In genomic region chr6:116883005-116883404, GRCh38 we compare ENCODE assay signal across 2 cellular contexts.
TF ChIP-seq lines count a peak whose summit lies in the region.

No MANE protein-coding gene starts in this region.

TF ChIP-seq in GM12891, 5 proteins besides CTCF, POLR2A, EP300 and RAD21:
- TF ChIP-seq SPI1 (IDR thresholded peaks at IDR 0.05; ENCODE audit: low read depth, low read length): no peak
- no peak for TF ChIP-seq POU2F2 (IDR thresholded peaks at IDR 0.05; ENCODE audit: low read depth, low read length)
- TF ChIP-seq TAF1 (IDR thresholded peaks at IDR 0.05; ENCODE audit: low read depth, low read length): no peak
- no peak for TF ChIP-seq POLR2AphosphoS5 (IDR thresholded peaks at IDR 0.05; ENCODE audit: low read depth, low read length)

TF ChIP-seq in HepG2, 621 proteins besides CTCF, POLR2A, EP300 and RAD21:
- TF ChIP-seq RXRB (CRISPR knock-in tag; IDR thresholded peaks at IDR 0.05; ENCODE audit: borderline replicate concordance): no peak
- no peak for TF ChIP-seq FOXJ3 (CRISPR knock-in tag; IDR thresholded peaks at IDR 0.05; ENCODE audit: borderline replicate concordance)
- TF ChIP-seq ZNF597 (CRISPR knock-in tag; IDR thresholded peaks at IDR 0.05): no peak
- no peak for TF ChIP-seq HOXA5 (CRISPR knock-in tag; IDR thresholded peaks at IDR 0.05)
- TF ChIP-seq ZBTB7B (CRISPR knock-in tag; IDR thresholded peaks at IDR 0.05): no peak
- no peak for TF ChIP-seq ZNF430 (CRISPR knock-in tag; IDR thresholded peaks at IDR 0.05)
- TF ChIP-seq ZNF124 (CRISPR knock-in tag; IDR thresholded peaks at IDR 0.05): no peak
- no peak for TF ChIP-seq ZGPAT (CRISPR knock-in tag; IDR thresholded peaks at IDR 0.05)
- TF ChIP-seq GPBP1L1 (CRISPR knock-in tag; IDR thresholded peaks at IDR 0.05): no peak
- TF ChIP-seq FOXA1 (IDR thresholded peaks at IDR 0.05): no peak
- no peak for TF ChIP-seq FOXA1 (CRISPR knock-in tag; IDR thresholded peaks at IDR 0.05)
- TF ChIP-seq ZNF776 (CRISPR knock-in tag; IDR thresholded peaks at IDR 0.05): no peak
- TF ChIP-seq ZUFSP (CRISPR knock-in tag; IDR thresholded peaks at IDR 0.05; ENCODE audit: borderline replicate concordance): no peak
- TF ChIP-seq HCFC1 (IDR thresholded peaks at IDR 0.05; ENCODE audit: low read depth, low read length): no peak
- no peak for TF ChIP-seq ZNF703 (CRISPR knock-in tag; IDR thresholded peaks at IDR 0.05; ENCODE audit: borderline replicate concordance)
- no peak for TF ChIP-seq BCLAF1 (IDR thresholded peaks at IDR 0.05)
- TF ChIP-seq ZNF768 (CRISPR knock-in tag; IDR thresholded peaks at IDR 0.05): no peak
- no peak for TF ChIP-seq ZNF816 (CRISPR knock-in tag; IDR thresholded peaks at IDR 0.05; ENCODE audit: borderline replicate concordance)
- no peak for TF ChIP-seq ATF3 (CRISPR knock-in tag; IDR thresholded peaks at IDR 0.05)
- TF ChIP-seq DMAP1 (CRISPR knock-in tag; IDR thresholded peaks at IDR 0.05): no peak
TF ChIP-seq in HepG2: peak in this region for 0.
